8 cellular contexts compared by ENCODE assay signal in genomic region chr6:136792945-136793289, GRCh38. TPM values are rescaled to one million over a fixed set of nuclear protein-coding genes. Genes with fewer than 3 reads are reported as not detected.
DNase-seq lines count a peak whose midpoint lies in the region; ATAC-seq, FAIRE-seq and TF ChIP-seq lines count a peak whose summit lies in the region.

No MANE protein-coding gene starts in this region.

- CTCF ChIA-PET in AG04450 (lab: Charles Lee) (interaction anchor here (0.7 to 7.6 kb wide), 44 partner anchors 9 to 1342 kb away, joined by 3 to 221 read pairs (median 7); no protein-coding TSS in a partner anchor), activated B cell treated with CpG ODN at 0.5 μM for 24 hours (lab: Charles Lee) (interaction anchor here (0.7 to 5.5 kb wide), 52 partner anchors 9 to 503 kb away, joined by 3 to 381 read pairs (median 6); partner anchors contain the start of genes BCLAF1, MAP7, PEX7 and SLC35D3)

- H3K36me3 Mint-ChIP-seq in activated B cell treated with CpG ODN at 0.5 μM for 24 hours (ENCODE audit: low read depth), result peaks cover 17% of the 10 kb centered on the region

- H3K79me2 ChIP-seq in keratinocyte (ENCODE audit: control insufficient read depth, insufficient read depth, low read length), result peaks cover 12% of the 10 kb centered on the region

- H3K27me3 Mint-ChIP-seq in activated B cell treated with CpG ODN at 0.5 μM for 24 hours, result no peaks in the 10 kb centered on the region

- POLR2A ChIA-PET in AG04450 (lab: Yijun Ruan, JAX) (interaction anchor here (1.0 to 2.1 kb wide), 9 partner anchors 30 to 503 kb away, joined by 3 to 22 read pairs (median 5); partner anchors contain the start of gene BCLAF1), activated B cell treated with CpG ODN at 0.5 μM for 24 hours (lab: Charles Lee) (interaction anchor here (0.6 to 6.3 kb wide), 22 partner anchors 11 to 1790 kb away, joined by 3 to 119 read pairs (median 6); partner anchors contain the start of genes BCLAF1 and PEX7)

- peaks cover 39% of the 10 kb centered on the region for H3K4me1 Mint-ChIP-seq in activated B cell treated with CpG ODN at 0.5 μM for 24 hours

- FAIRE-seq in keratinocyte (lab: Jason Lieb, UNC), result no peak

- H3K4me3 Mint-ChIP-seq in activated B cell treated with CpG ODN at 0.5 μM for 24 hours, result peak overlapping the region; percentile 93

- H3K9me1 ChIP-seq in keratinocyte (ENCODE audit: control insufficient read depth, extremely low read depth, insufficient read depth, low read length), result no peaks in the 10 kb centered on the region

- peak; percentile 88 for TF ChIP-seq CTCF in AG04450 (IDR thresholded peaks at IDR 0.05; ENCODE audit: low read depth, low read length)
- TF ChIP-seq CTCF in activated B cell treated with CpG ODN at 0.5 μM for 24 hours (IDR thresholded peaks at IDR 0.05), result no peak
- TF ChIP-seq CTCF in cardiac fibroblast (IDR thresholded peaks at IDR 0.05; ENCODE audit: low read depth, low read length), result peak; percentile 88
- TF ChIP-seq CTCF in keratinocyte (optimal IDR thresholded peaks at IDR 0.05 in 1 of 3, IDR thresholded peaks at IDR 0.05 in 1 of 3, conservative IDR thresholded peaks at IDR 0.05 in 1 of 3; ENCODE audit: extremely low read depth in 1 of 3, insufficient read depth in 2 of 3, low read length in 3 of 3), result peak; percentile 64 to 90 (median 89)

- peak; percentile 69 for DNase-seq in AG04450 (ENCODE audit: low read depth, low spot score)
- DNase-seq in NCI-H2227 (lab: John Stamatoyannopoulos, UW; ENCODE audit: unreplicated experiment), result peak; percentile 83
- DNase-seq in activated B cell treated with CpG ODN at 0.5 μM for 24 hours, result peak; percentile 91
- DNase-seq in cardiac fibroblast (ENCODE audit: low read depth in 2 of 2), result peak; percentile 92 to 94
- no peak for DNase-seq in keratinocyte (ENCODE audit: low read depth, low spot score)
- DNase-seq in stimulated activated CD4-positive, alpha-beta T cell treated with anti-CD3 and anti-CD28 coated beads, Interleukin-15, amount 100 ng/mL, for 24 hours, result peak; percentile 96

- peak overlapping the region; percentile 100 for H2AFZ ChIP-seq in keratinocyte (ENCODE audit: control insufficient read depth, low read length)

- H3K4me2 ChIP-seq in keratinocyte (ENCODE audit: control insufficient read depth, extremely low read depth, insufficient read depth, low read depth, low read length), result peak overlapping the region; percentile 82

- ATAC-seq in GM18870 (IDR thresholded peaks at IDR 0.05; ENCODE audit: unreplicated experiment), result peak; percentile 40
- ATAC-seq in HG03103 (IDR thresholded peaks at IDR 0.05; ENCODE audit: low read depth, unreplicated experiment), result peak; percentile 44
- peak; percentile 65 for ATAC-seq in activated B cell treated with CpG ODN at 0.5 μM for 24 hours (ENCODE audit: low read depth)

- peaks cover 7% of the 10 kb centered on the region for H3K4me1 ChIP-seq in keratinocyte (ENCODE audit: control insufficient read depth, extremely low read depth, insufficient read depth, low read length)

- no peaks in the 10 kb centered on the region for H3K27me3 ChIP-seq in AG04450 (ENCODE audit: control insufficient read depth, insufficient read depth, low read length)
- no peaks in the 10 kb centered on the region for H3K27me3 ChIP-seq in keratinocyte (ENCODE audit: control insufficient read depth, extremely low read depth, insufficient read depth, low read length)

- peak overlapping the region; percentile 96 for H3K4me3 ChIP-seq in AG04450 (ENCODE audit: low read depth, low read length)
- peak overlapping the region; percentile 90 to 97 for H3K4me3 ChIP-seq in cardiac fibroblast (replicated peaks in 1 of 2; ENCODE audit: low read depth in 2 of 2, low read length in 2 of 2)
- peak overlapping the region; percentile 85 to 93 (median 92) for H3K4me3 ChIP-seq in keratinocyte (ENCODE audit: control insufficient read depth in 2 of 3, extremely low read depth in 1 of 3, insufficient read depth in 2 of 3, low read depth in 1 of 3, low read length in 3 of 3)

- H3K36me3 ChIP-seq in keratinocyte (ENCODE audit: control insufficient read depth in 2 of 2, extremely low read depth in 1 of 2, insufficient read depth in 2 of 2, low read length in 2 of 2), result no peaks in the 10 kb centered on the region

- dilution Hi-C loops in keratinocyte (cut with MboI; ENCODE audit: extremely low pct_ligation_motif_present, low sequenced_read_pairs), result no loop called here

- intact Hi-C loops in activated B cell treated with CpG ODN at 0.5 μM for 24 hours (cut with micrococcal nuclease), result loop anchor here (1.0 to 5.0 kb wide), 13 partner anchors 9 to 1296 kb away; partner anchors contain the start of genes AHI1, BCLAF1 and PEX7

- peaks cover 3% of the 10 kb centered on the region; the same call in 1 of the 2 replicates for H3K9me3 ChIP-seq in AG04450 (ENCODE audit: control insufficient read depth, insufficient read depth, low read length)
- no peaks in the 10 kb centered on the region for H3K9me3 ChIP-seq in keratinocyte (ENCODE audit: control insufficient read depth, low read depth, low read length)

- no peaks in the 10 kb centered on the region for H4K20me1 ChIP-seq in keratinocyte (ENCODE audit: control insufficient read depth, extremely low read depth, insufficient read depth, low read length)

- no peaks in the 10 kb centered on the region for H3K9me3 Mint-ChIP-seq in activated B cell treated with CpG ODN at 0.5 μM for 24 hours

- H3K27ac ChIP-seq in AG04450 (ENCODE audit: low read depth, low read length) (peak overlapping the region; percentile 92), keratinocyte (ENCODE audit: control insufficient read depth, insufficient read depth, low read length) (peak overlapping the region; percentile 85)

- peak overlapping the region; percentile 96 for H3K27ac Mint-ChIP-seq in activated B cell treated with CpG ODN at 0.5 μM for 24 hours

- H3K9ac ChIP-seq in keratinocyte (ENCODE audit: control insufficient read depth, extremely low read depth, insufficient read depth, low read length), result peak overlapping the region; percentile 95

RNA-seq across cellular contexts. Expression of gene MAP3K5, which starts 0.6 kb away (rescaled TPM):
- polyA plus RNA-seq in AG04450 (2011; rRNA removed) (16.1 and 17.0 TPM in 2 replicates), keratinocyte (2.5 to 3.4 TPM (median 2.5 TPM) in 3 replicates)
- polyA minus RNA-seq in AG04450 (2011; rRNA and poly(A)+ RNA removed), result 17.2 and 20.4 TPM in 2 replicates
- total RNA-seq in activated B cell treated with CpG ODN at 0.5 μM for 24 hours, result 21.6 and 24.4 TPM in 2 replicates
- polyA plus RNA-seq in keratinocyte (2011; ENCODE audit: low read depth), result 2.5 TPM
- 1.5 and 2.4 TPM in 2 replicates for polyA plus RNA-seq in keratinocyte (2011; cell fraction: cytosol; rRNA removed)
- 3.5 TPM in 2 replicates for polyA plus RNA-seq in keratinocyte (2011; cell fraction: nucleus; rRNA removed)
- polyA plus RNA-seq in keratinocyte (2012; ENCODE audit: low replicate concordance), result 2.4 and 2.9 TPM in 2 replicates
- 1.2 to 5.5 TPM (median 2.8 TPM) in 3 replicates for polyA minus RNA-seq in keratinocyte
- polyA minus RNA-seq in keratinocyte (2011; cell fraction: cytosol; rRNA and poly(A)+ RNA removed), result 2.3 TPM
- 3.4 and 5.9 TPM in 2 replicates for polyA minus RNA-seq in keratinocyte (2011; cell fraction: nucleus; rRNA and poly(A)+ RNA removed)

RNA-seq across cellular contexts. Expression of gene PEX7, which starts 29.5 kb away (rescaled TPM):
- polyA plus RNA-seq in AG04450 (2011; rRNA removed) (6.7 and 8.9 TPM in 2 replicates), keratinocyte (11.5 to 15.6 TPM (median 14.4 TPM) in 3 replicates)
- polyA minus RNA-seq in AG04450 (2011; rRNA and poly(A)+ RNA removed), result 3.3 and 4.1 TPM in 2 replicates
- 5.0 and 6.8 TPM in 2 replicates for total RNA-seq in activated B cell treated with CpG ODN at 0.5 μM for 24 hours
- 11.0 TPM for polyA plus RNA-seq in keratinocyte (2011; ENCODE audit: low read depth)
- 12.4 and 17.3 TPM in 2 replicates for polyA plus RNA-seq in keratinocyte (2011; cell fraction: cytosol; rRNA removed)
- polyA plus RNA-seq in keratinocyte (2011; cell fraction: nucleus; rRNA removed), result 8.0 and 10.3 TPM in 2 replicates
- 7.9 and 10.7 TPM in 2 replicates for polyA plus RNA-seq in keratinocyte (2012; ENCODE audit: low replicate concordance)
- 1.4 to 9.3 TPM (median 8.3 TPM) in 3 replicates for polyA minus RNA-seq in keratinocyte
- 15.5 TPM for polyA minus RNA-seq in keratinocyte (2011; cell fraction: cytosol; rRNA and poly(A)+ RNA removed)
- 5.0 and 5.8 TPM in 2 replicates for polyA minus RNA-seq in keratinocyte (2011; cell fraction: nucleus; rRNA and poly(A)+ RNA removed)
